In the genomic region with DNA sequence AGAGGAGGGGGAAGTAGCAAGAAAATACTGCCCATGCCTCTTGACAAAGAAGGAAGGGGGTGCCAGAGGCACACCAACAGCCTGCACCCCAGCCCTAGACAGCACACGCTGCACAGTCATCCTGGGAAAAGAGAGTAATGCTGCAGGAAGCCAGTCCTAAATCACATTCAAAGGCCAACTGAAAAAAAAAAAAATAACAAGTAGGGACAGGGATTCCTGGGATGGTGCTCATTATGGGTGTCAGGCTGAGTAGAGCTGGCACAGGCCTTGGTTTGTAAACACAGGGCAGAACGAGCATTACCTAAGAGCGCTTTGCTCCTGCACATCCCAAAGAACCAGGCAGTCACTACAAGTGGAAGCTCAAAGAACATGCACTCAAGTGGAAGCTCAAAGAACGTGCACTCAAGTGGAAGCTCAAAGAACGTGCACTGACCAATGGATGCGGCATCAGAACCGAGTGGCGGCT, we compare ENCODE assay signal across 8 cellular contexts. TPM values are rescaled to one million over a fixed set of nuclear protein-coding genes. Genes with fewer than 3 reads are reported as not detected.
DNase-seq lines count a peak whose midpoint lies in the region; ATAC-seq lines count a peak whose summit lies in the region.

No MANE protein-coding gene starts in this region.

- peaks cover 9 to 17% of the 10 kb centered on the region in 2 donors for H3K36me3 Mint-ChIP-seq in activated naive CD4-positive, alpha-beta T cell treated with anti-CD3 and anti-CD28 coated beads, Interleukin-2, amount 50 U/mL, for 72 hours

- DNase-seq in AG08396 (ENCODE audit: low spot score) (peak; percentile 83), H4 (ENCODE audit: low spot score) (peak; percentile 83), left lobe of liver (ENCODE audit: low spot score) (peak; percentile 83), NAMALWA (ENCODE audit: low spot score) (no peak), cerebellar nuclear complex (lab: John Stamatoyannopoulos, UW) (no peak), NOMO-1 treated with DMSO at 0.1 percent for 48 hours (lab: John Stamatoyannopoulos, UW; ENCODE audit: unreplicated experiment) (no peak)
- DNase-seq in activated naive CD4-positive, alpha-beta T cell treated with anti-CD3 and anti-CD28 coated beads, Interleukin-2, amount 50 U/mL, for 72 hours (ENCODE audit: low spot score in 2 of 2): peak in 1 of 2 donors; percentile 24
- no peak for DNase-seq in stimulated activated CD8-positive, alpha-beta memory T cell treated with anti-CD3 and anti-CD28 coated beads, Interleukin-4, amount 100 ng/mL, for 48 hours

- peak overlapping the region; percentile 89 to 98 for H3K27ac Mint-ChIP-seq in activated naive CD4-positive, alpha-beta T cell treated with anti-CD3 and anti-CD28 coated beads, Interleukin-2, amount 50 U/mL, for 72 hours

- ATAC-seq in activated naive CD4-positive, alpha-beta T cell treated with anti-CD3 and anti-CD28 coated beads, Interleukin-2, amount 50 U/mL, for 72 hours: peak; percentile 6 to 20
- ATAC-seq in left lobe of liver: peak; percentile 81

- no peaks in the 10 kb centered on the region for H3K9me3 Mint-ChIP-seq in activated naive CD4-positive, alpha-beta T cell treated with anti-CD3 and anti-CD28 coated beads, Interleukin-2, amount 50 U/mL, for 72 hours

RNA-seq across cellular contexts. Expression of gene RAPGEF1, which starts 7.8 kb away (rescaled TPM):
- 7.5 and 9.7 TPM in 2 replicates for total RNA-seq in H4 (2014; rRNA removed; shearing (Covaris generic))
- total RNA-seq in activated naive CD4-positive, alpha-beta T cell treated with anti-CD3 and anti-CD28 coated beads, Interleukin-2, amount 50 U/mL, for 72 hours: 100 to 1,000 TPM in 1 of 2 donors, 10 to 100 TPM in 1; 45.8 to 105 TPM
- 36.9 TPM for total RNA-seq in left lobe of liver

Comparison
In these comparisons a context has a peak if more than half of its experiments do, and no peak if none do; other contexts are left out.
1. DNase-seq: peak in AG08396 (single experiment), H4 (single experiment) and left lobe of liver (single experiment); none in stimulated activated CD8-positive, alpha-beta memory T cell treated with anti-CD3 and anti-CD28 coated beads, Interleukin-4, amount 100 ng/mL, for 48 hours (single experiment), NAMALWA (single experiment), cerebellar nuclear complex (0 of 2) and NOMO-1 treated with DMSO at 0.1 percent for 48 hours (single experiment).